In genomic region chr7:104207348-104207730, GRCh38 we compare ENCODE assay signal across 10 cellular contexts. TPM values are rescaled to one million over a fixed set of nuclear protein-coding genes. Genes with fewer than 3 reads are reported as not detected.
A peak's percentile ranks its signal among the peaks of the same experiment; 100 is the strongest.
DNase-seq lines count a peak whose midpoint lies in the region; ATAC-seq, FAIRE-seq and TF ChIP-seq lines count a peak whose summit lies in the region.
"Had no signal": no experiment of that assay in that cellular context is flagged by ENCODE, and none has a peak within 500 bp of the region (broad histone marks: within the 10 kb centered on the region; RNA-seq: fewer than 3 reads in every experiment).

No MANE protein-coding gene starts in this region.

- H3K36me3 ChIP-seq in IMR-90 (ENCODE audit: control insufficient read depth, insufficient read depth, low read length) (peaks cover 3% of the 10 kb centered on the region), K562 (ENCODE audit: control insufficient read depth, insufficient read depth, low read length) (peaks cover 22% of the 10 kb centered on the region), kidney epithelial cell (ENCODE audit: control insufficient read depth, insufficient read depth, low read length) (peaks cover 1% of the 10 kb centered on the region)

- H4K5ac ChIP-seq in IMR-90 (ENCODE audit: low read depth, low read length), result peak overlapping the region; percentile 50; the same call in 1 of the 2 replicates

- peaks cover 15 to 31% of the 10 kb centered on the region in 2 experiments; a peak in 3 of 4 replicates for H3K79me1 ChIP-seq in IMR-90 (ENCODE audit: low read depth in 1 of 2, low read length in 2 of 2)

- H3K9me3 Mint-ChIP-seq in stimulated activated naive CD8-positive, alpha-beta T cell treated with anti-CD3 and anti-CD28 coated beads, Interleukin-15, amount 100 ng/mL, for 72 hours, result no peaks in the 10 kb centered on the region

- no peaks in the 10 kb centered on the region for H3K9me3 ChIP-seq in IMR-90 (ENCODE audit: control insufficient read depth, insufficient read depth, low read length)
- H3K9me3 ChIP-seq in K562 (replicated peaks; ENCODE audit: control insufficient read depth, insufficient read depth, low read depth, low read length), result peaks cover 6% of the 10 kb centered on the region

- peak overlapping the region; percentile 65 to 93 for H4K8ac ChIP-seq in IMR-90 (ENCODE audit: low read depth in 2 of 2, low read length in 2 of 2)

- POLR2A ChIA-PET in IMR-90 (lab: Charles Lee; ENCODE audit: unreplicated experiment), result interaction anchor here (0.6 kb wide), 1 partner anchor 61 kb away, joined by 4 read pairs; no protein-coding TSS in a partner anchor
- POLR2A ChIA-PET in K562 (lab: Yijun Ruan, JAX), result interaction anchor here (0.6 kb wide), 1 partner anchor 73 kb away, joined by 3 read pairs; no protein-coding TSS in a partner anchor

- H2AFZ ChIP-seq in IMR-90 (replicated peaks; ENCODE audit: low read length, poor library complexity) (peak overlapping the region; percentile 94), K562 (ENCODE audit: low read depth, low read length) (peak overlapping the region; percentile 91)

- H3K27ac ChIP-seq in IMR-90 (ENCODE audit: insufficient read depth, low read length) (peak overlapping the region; percentile 79), K562 (ENCODE audit: extremely low read depth, low read depth, low read length) (peak overlapping the region; percentile 86)

- no peak overlapping the region for H2BK20ac ChIP-seq in IMR-90 (ENCODE audit: low read depth, low read length)

- no peak for FAIRE-seq in K562 (lab: Jason Lieb, UNC)
- FAIRE-seq: A204.1, colon had no signal

- H3K14ac ChIP-seq in IMR-90 (replicated peaks; ENCODE audit: low read depth, low read length), result peak overlapping the region; percentile 97

- H3K4me3 Mint-ChIP-seq in stimulated activated naive CD8-positive, alpha-beta T cell treated with anti-CD3 and anti-CD28 coated beads, Interleukin-15, amount 100 ng/mL, for 72 hours, result peak overlapping the region; percentile 96 to 98

- H3K9me1 ChIP-seq in IMR-90 (ENCODE audit: insufficient read depth, low read length) (no peaks in the 10 kb centered on the region), K562 (ENCODE audit: control insufficient read depth, insufficient read depth, low read length) (no peaks in the 10 kb centered on the region)

- H3K79me2 ChIP-seq in K562 (ENCODE audit: control insufficient read depth, insufficient read depth, low read length), result peaks cover 53% of the 10 kb centered on the region

- TF ChIP-seq EP300 in K562 (IDR thresholded peaks at IDR 0.05; ENCODE audit: low read length), result no peak

- peak overlapping the region; percentile 50; the same call in 1 of the 2 replicates for H3K18ac ChIP-seq in IMR-90 (ENCODE audit: low read depth, low read length)

- TF ChIP-seq POLR2A in IMR-90 (IDR thresholded peaks at IDR 0.05; ENCODE audit: low read depth, low read length) (no peak), K562 (conservative IDR thresholded peaks at IDR 0.05) (no peak)

- dilution Hi-C loops in IMR-90 (cut with HindIII; ENCODE audit: low sequenced_read_pairs, unreplicated experiment), result no loop called here

- peak overlapping the region; percentile 65 for H3K4me3 ChIP-seq in IMR-90 (ENCODE audit: insufficient read depth, low read depth, low read length)
- peak overlapping the region; percentile 71 for H3K4me3 ChIP-seq in K562
- H3K4me3 ChIP-seq in kidney epithelial cell (ENCODE audit: low read depth, low read length), result peak overlapping the region; percentile 100

- no peak overlapping the region; the same call in 1 of the 2 replicates for H2BK120ac ChIP-seq in IMR-90 (ENCODE audit: low read depth, low read length)

- H3K56ac ChIP-seq in IMR-90 (ENCODE audit: extremely low read depth, insufficient read depth, low read length), result peak overlapping the region; percentile 75

- peak overlapping the region; percentile 72 for H2AK5ac ChIP-seq in IMR-90 (ENCODE audit: low read depth, low read length)

- peak overlapping the region; percentile 92 for H3K9ac ChIP-seq in IMR-90 (ENCODE audit: low read depth, low read length)
- peak overlapping the region; percentile 95 to 96 for H3K9ac ChIP-seq in K562 (ENCODE audit: insufficient read depth in 1 of 2, low read depth in 2 of 2, low read length in 2 of 2)

- peak overlapping the region; percentile 71 for H2BK5ac ChIP-seq in IMR-90 (ENCODE audit: low read depth, low read length, poor library complexity, severe bottlenecking)

- TF ChIP-seq CTCF in IMR-90 (conservative IDR thresholded peaks at IDR 0.05; ENCODE audit: low read depth, low read length), result no peak
- no peak for TF ChIP-seq CTCF in K562 (IDR thresholded peaks at IDR 0.05 in 2 of 3, conservative IDR thresholded peaks at IDR 0.05 in 1 of 3; ENCODE audit: insufficient read depth in 2 of 3, low read depth in 1 of 3, low read length in 3 of 3)
- TF ChIP-seq CTCF in kidney epithelial cell (IDR thresholded peaks at IDR 0.05; ENCODE audit: insufficient read depth, low read length, poor library complexity, severe bottlenecking), result no peak

- in situ Hi-C loops in IMR-90 (cut with MboI; ENCODE audit: low sequenced_read_pairs) (no loop called here), K562 (cut with MboI) (no loop called here)

- H2AK9ac ChIP-seq in IMR-90 (replicated peaks; ENCODE audit: low read depth, low read length, poor library complexity), result peak overlapping the region; percentile 91

- TF ChIP-seq RAD21 in IMR-90 (IDR thresholded peaks at IDR 0.05; ENCODE audit: low read length) (no peak), K562 (CRISPR knock-in tag; conservative IDR thresholded peaks at IDR 0.05 in 1 of 2, IDR thresholded peaks at IDR 0.05 in 1 of 2) (no peak)

- DNase-seq in DMS 273 (lab: John Stamatoyannopoulos, UW; ENCODE audit: unreplicated experiment), result peak; percentile 55
- no peak for DNase-seq in DMS 273 treated with DMSO at 0.1 percent for 48 hours (lab: John Stamatoyannopoulos, UW)
- DNase-seq in IMR-90, result peak; percentile 12
- DNase-seq in K562 (ENCODE audit: extremely low read depth in 1 of 4, low spot score in 3 of 4), result peak in 2 of 4 experiments; percentile 30 to 32
- no peak for DNase-seq in kidney epithelial cell (ENCODE audit: low read depth)
- no peak for DNase-seq in stimulated activated naive CD8-positive, alpha-beta T cell treated with anti-CD3 and anti-CD28 coated beads, Interleukin-15, amount 100 ng/mL, for 72 hours
- no peak for DNase-seq in T1000 (lab: John Stamatoyannopoulos, UW)

- H3K27ac Mint-ChIP-seq in stimulated activated naive CD8-positive, alpha-beta T cell treated with anti-CD3 and anti-CD28 coated beads, Interleukin-15, amount 100 ng/mL, for 72 hours, result peak overlapping the region; percentile 97 to 98

- H2BK15ac ChIP-seq in IMR-90 (ENCODE audit: low read depth, low read length), result no peak overlapping the region

- H3K4me1 ChIP-seq in IMR-90 (ENCODE audit: control insufficient read depth, insufficient read depth, low read length) (peaks cover 2% of the 10 kb centered on the region; the same call in 1 of the 2 replicates), K562 (replicated peaks in 1 of 2; ENCODE audit: control insufficient read depth in 2 of 2, insufficient read depth in 2 of 2, low read length in 2 of 2) (peaks cover 5 to 8% of the 10 kb centered on the region in 2 experiments; a peak in 1 of 5 replicates)

- CTCF ChIA-PET in IMR-90 (lab: Yijun Ruan, JAX), result no interaction called here
- CTCF ChIA-PET in K562 (lab: Yijun Ruan, JAX; ENCODE audit: low intra/inter-chr PET ratio), result no interaction called here

- H3K4me2 ChIP-seq in IMR-90 (ENCODE audit: low read depth, low read length), result peak overlapping the region; percentile 92
- peak overlapping the region; percentile 97 for H3K4me2 ChIP-seq in K562 (ENCODE audit: insufficient read depth, low read length)

- peak overlapping the region; percentile 95 for H3K4ac ChIP-seq in IMR-90 (ENCODE audit: low read depth, low read length)

- peak overlapping the region; percentile 95 for H3K23ac ChIP-seq in IMR-90 (ENCODE audit: low read depth, low read length)

- ATAC-seq in GM21529 (IDR thresholded peaks at IDR 0.05; ENCODE audit: unreplicated experiment) (peak; percentile 28), IMR-90 (ENCODE audit: low read depth) (peak; percentile 63), K562 (peak; percentile 68)
- peak; percentile 62 for ATAC-seq in stimulated activated naive CD8-positive, alpha-beta T cell treated with anti-CD3 and anti-CD28 coated beads, Interleukin-15, amount 100 ng/mL, for 72 hours

- H3K27me3 Mint-ChIP-seq in stimulated activated naive CD8-positive, alpha-beta T cell treated with anti-CD3 and anti-CD28 coated beads, Interleukin-15, amount 100 ng/mL, for 72 hours, result peaks cover 11% of the 10 kb centered on the region

- H3K4me1 Mint-ChIP-seq in stimulated activated naive CD8-positive, alpha-beta T cell treated with anti-CD3 and anti-CD28 coated beads, Interleukin-15, amount 100 ng/mL, for 72 hours, result peaks cover 21% of the 10 kb centered on the region

- intact Hi-C loops in IMR-90 (cut with micrococcal nuclease), result no loop called here
- intact Hi-C loops in K562 (cut with micrococcal nuclease), result no loop called here

- H3K27me3 ChIP-seq in IMR-90 (ENCODE audit: control insufficient read depth, insufficient read depth, low read length) (no peaks in the 10 kb centered on the region), K562 (ENCODE audit: control insufficient read depth in 2 of 2, insufficient read depth in 2 of 2, low read length in 2 of 2) (no peaks in the 10 kb centered on the region), kidney epithelial cell (ENCODE audit: control insufficient read depth, insufficient read depth, low read length) (no peaks in the 10 kb centered on the region)

- WGBS in IMR-90 (ENCODE audit: extremely low coverage in 2 of 2, insufficient read length in 1 of 2), 2 experiments, result no CpG with 5 or more reads among the region's 10 CpGs
- WGBS in K562 (ENCODE audit: insufficient coverage, low coverage, missing lambda C conversion rate), result 0% methylated on average over 10 of the region's 10 CpGs

- H4K20me1 ChIP-seq in IMR-90 (ENCODE audit: insufficient read depth, low read length), result no peaks in the 10 kb centered on the region
- no peaks in the 10 kb centered on the region for H4K20me1 ChIP-seq in K562 (replicated peaks; ENCODE audit: control insufficient read depth, insufficient read depth, low read length)

- BruUV-seq in IMR-90 (replicated peaks; lab: Mats Ljungman, UMichigan) (TSS peak; percentile 79), K562 (replicated peaks; lab: Mats Ljungman, UMichigan) (TSS peak; percentile 77)

- peak overlapping the region; percentile 37 for H4K91ac ChIP-seq in IMR-90 (ENCODE audit: insufficient read depth, low read depth, low read length)

RNA-seq across cellular contexts. Expression of gene ORC5, which starts 0.5 kb away (rescaled TPM):
- 18.8 and 27.8 TPM in 2 replicates for total RNA-seq in IMR-90 (2012; rRNA removed)
- 6.5 and 7.9 TPM in 2 replicates for polyA plus RNA-seq in IMR-90 (2012; rRNA removed)
- 1.2 and 1.7 TPM in 2 replicates for polyA plus RNA-seq in IMR-90 (2012; cell fraction: cytosol; rRNA removed)
- 0.65 and 2.9 TPM in 2 replicates for polyA plus RNA-seq in IMR-90 (2012; cell fraction: nucleus; rRNA removed; ENCODE audit: low replicate concordance)
- 71.7 and 74.2 TPM in 2 replicates for total RNA-seq in K562 (2011; cell fraction: chromatin; rRNA removed; ENCODE audit: low replicate concordance)
- 22.4 and 23.2 TPM in 2 replicates for total RNA-seq in K562 (2011; cell fraction: nucleolus; rRNA removed)
- 35.6 and 44.9 TPM in 2 replicates for total RNA-seq in K562 (2011; cell fraction: nucleoplasm; rRNA removed)
- 38.2 and 42.0 TPM in 2 replicates for total RNA-seq in K562 (2014; rRNA removed)
- 54.1 and 62.0 TPM in 2 replicates for total RNA-seq in K562 (2014; rRNA removed; fragmentation: Illumina TruSeq; extraction: Trizol)
- total RNA-seq in K562 (2015; rRNA removed; fragmentation: Illumina TruSeq; extraction: Trizol), result 52.8 and 57.8 TPM in 2 replicates
- 54.8 and 64.0 TPM in 2 replicates for total RNA-seq in K562 (2021)
- polyA plus RNA-seq in K562 (2011; rRNA removed), result 16.6 and 29.8 TPM in 2 replicates
- 12.1 and 15.0 TPM in 2 replicates for polyA plus RNA-seq in K562 (2011; cell fraction: cytosol; rRNA removed)
- 28.3 and 54.1 TPM in 2 replicates for polyA plus RNA-seq in K562 (2011; cell fraction: nucleus; rRNA removed)
- polyA plus RNA-seq in K562 (2012), result 31.5 and 90.8 TPM in 2 replicates
- 65.6 and 72.3 TPM in 2 replicates for polyA plus RNA-seq in K562 (2014; fragmentation: Illumina TruSeq; extraction: Trizol)
- 100 to 1,000 TPM; 125 to 136 TPM for polyA plus RNA-seq in K562 (2014; fragmentation: Nextera tagmentation; extraction: Ambion mirVana)
- 44.7 and 47.1 TPM in 2 replicates for polyA plus RNA-seq in K562 (2014; rRNA removed)
- polyA minus RNA-seq in K562 (2011; rRNA and poly(A)+ RNA removed), result 29.6 and 34.7 TPM in 2 replicates
- polyA minus RNA-seq in K562 (2011; cell fraction: cytosol; rRNA and poly(A)+ RNA removed), result 9.6 and 21.2 TPM in 2 replicates
- 33.4 and 39.3 TPM in 2 replicates for polyA minus RNA-seq in K562 (2011; cell fraction: nucleus; rRNA and poly(A)+ RNA removed)
- total RNA-seq in kidney epithelial cell, result 16.7 and 17.6 TPM in 2 replicates

Comparison
In these comparisons a context has a peak if more than half of its experiments do, and no peak if none do; other contexts are left out.
1. DNase-seq: peak in DMS 273 (single experiment) and IMR-90 (single experiment); none in DMS 273 treated with DMSO at 0.1 percent for 48 hours (single experiment), kidney epithelial cell (single experiment), stimulated activated naive CD8-positive, alpha-beta T cell treated with anti-CD3 and anti-CD28 coated beads, Interleukin-15, amount 100 ng/mL, for 72 hours (0 of 2) and T1000 (single experiment).
2. Peak in every context shown above with its lines, with median percentiles within 50 percentile points of each other: ATAC-seq and H3K4me3 ChIP-seq.